ENCODE assay signal across 2 cellular contexts in the genomic region with DNA sequence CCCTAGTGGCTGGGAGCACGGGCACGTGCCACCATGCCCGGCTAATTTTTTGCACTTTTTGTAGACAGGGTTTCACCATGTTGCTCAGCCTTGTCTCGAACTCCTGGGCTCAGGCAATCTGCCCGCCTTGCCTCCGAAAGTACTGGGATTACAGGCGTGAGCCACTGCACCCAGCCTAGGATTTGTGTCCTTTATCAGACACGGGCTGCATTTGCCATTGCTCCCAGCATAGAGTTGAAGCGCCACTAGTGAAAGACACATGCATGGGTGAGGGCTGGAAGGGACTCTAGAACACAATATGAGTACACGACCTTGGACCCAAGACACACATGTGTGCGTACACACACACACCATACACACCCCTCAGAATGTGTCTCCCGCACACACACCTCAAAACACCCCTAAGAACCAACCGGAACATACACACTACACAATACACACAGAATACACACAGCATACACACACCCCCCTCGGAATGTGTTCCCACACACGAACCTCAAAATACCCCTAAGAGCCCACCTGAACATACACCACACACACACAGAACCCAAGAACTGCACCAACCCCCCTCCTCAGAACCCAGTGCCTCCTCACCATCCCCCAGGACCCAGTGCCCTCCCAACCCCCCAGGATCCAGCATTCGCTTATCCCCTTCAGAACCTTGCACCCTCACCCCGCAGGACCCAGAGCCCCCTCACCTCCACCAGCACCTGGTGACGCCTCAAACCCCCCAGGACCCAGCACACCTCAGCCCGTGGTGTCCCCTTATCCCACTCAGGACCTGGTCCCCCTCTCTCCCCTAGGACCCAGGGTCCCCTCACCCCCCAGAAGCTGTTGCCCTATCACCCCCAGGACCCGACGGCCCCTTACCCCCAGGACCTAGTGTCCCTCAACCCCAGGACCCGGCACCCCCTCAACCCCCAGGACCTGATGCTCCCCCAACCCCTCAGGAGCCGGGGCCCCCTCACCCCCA.
TF ChIP-seq lines count a peak whose summit lies in the region.

No MANE protein-coding gene starts in this region.

TF ChIP-seq in SK-N-SH, 30 proteins besides CTCF, POLR2A, EP300 and RAD21 (continued from another document):
- no peak for TF ChIP-seq SMC3 (IDR thresholded peaks at IDR 0.05; ENCODE audit: low read depth, low read length)
- TF ChIP-seq, protein P1, sequence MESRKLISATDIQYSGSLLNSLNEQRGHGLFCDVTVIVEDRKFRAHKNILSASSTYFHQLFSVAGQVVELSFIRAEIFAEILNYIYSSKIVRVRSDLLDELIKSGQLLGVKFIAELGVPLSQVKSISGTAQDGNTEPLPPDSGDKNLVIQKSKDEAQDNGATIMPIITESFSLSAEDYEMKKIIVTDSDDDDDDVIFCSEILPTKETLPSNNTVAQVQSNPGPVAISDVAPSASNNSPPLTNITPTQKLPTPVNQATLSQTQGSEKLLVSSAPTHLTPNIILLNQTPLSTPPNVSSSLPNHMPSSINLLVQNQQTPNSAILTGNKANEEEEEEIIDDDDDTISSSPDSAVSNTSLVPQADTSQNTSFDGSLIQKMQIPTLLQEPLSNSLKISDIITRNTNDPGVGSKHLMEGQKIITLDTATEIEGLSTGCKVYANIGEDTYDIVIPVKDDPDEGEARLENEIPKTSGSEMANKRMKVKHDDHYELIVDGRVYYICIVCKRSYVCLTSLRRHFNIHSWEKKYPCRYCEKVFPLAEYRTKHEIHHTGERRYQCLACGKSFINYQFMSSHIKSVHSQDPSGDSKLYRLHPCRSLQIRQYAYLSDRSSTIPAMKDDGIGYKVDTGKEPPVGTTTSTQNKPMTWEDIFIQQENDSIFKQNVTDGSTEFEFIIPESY (IDR thresholded peaks at IDR 0.05; ENCODE audit: borderline replicate concordance, low read depth): no peak
- no peak for TF ChIP-seq NFIC (IDR thresholded peaks at IDR 0.05; ENCODE audit: borderline replicate concordance)
- TF ChIP-seq MXI1 (IDR thresholded peaks at IDR 0.05; ENCODE audit: low read depth, low read length): no peak
- TF ChIP-seq RFX5 (IDR thresholded peaks at IDR 0.05; ENCODE audit: low read length): no peak
- TF ChIP-seq YY1 (IDR thresholded peaks at IDR 0.05; ENCODE audit: low read depth): no peak
- no peak for TF ChIP-seq FOXJ3 (CRISPR knock-in tag; IDR thresholded peaks at IDR 0.05)
- TF ChIP-seq GABPA (IDR thresholded peaks at IDR 0.05; ENCODE audit: low read depth): no peak
- no peak for TF ChIP-seq PBX3 (IDR thresholded peaks at IDR 0.05)
- no peak for TF ChIP-seq FOXM1 (IDR thresholded peaks at IDR 0.05; ENCODE audit: low read depth)
- no peak for TF ChIP-seq GATA2 (CRISPR knock-in tag; IDR thresholded peaks at IDR 0.05)
- TF ChIP-seq TAF1 (IDR thresholded peaks at IDR 0.05; ENCODE audit: borderline replicate concordance, low read depth, low read length): no peak

TF ChIP-seq in SK-N-SH treated with all-trans-retinoic acid at 6 μM for 48 hours, 23 proteins besides CTCF, POLR2A, EP300 and RAD21 (continued from another document):
- TF ChIP-seq, protein P2, sequence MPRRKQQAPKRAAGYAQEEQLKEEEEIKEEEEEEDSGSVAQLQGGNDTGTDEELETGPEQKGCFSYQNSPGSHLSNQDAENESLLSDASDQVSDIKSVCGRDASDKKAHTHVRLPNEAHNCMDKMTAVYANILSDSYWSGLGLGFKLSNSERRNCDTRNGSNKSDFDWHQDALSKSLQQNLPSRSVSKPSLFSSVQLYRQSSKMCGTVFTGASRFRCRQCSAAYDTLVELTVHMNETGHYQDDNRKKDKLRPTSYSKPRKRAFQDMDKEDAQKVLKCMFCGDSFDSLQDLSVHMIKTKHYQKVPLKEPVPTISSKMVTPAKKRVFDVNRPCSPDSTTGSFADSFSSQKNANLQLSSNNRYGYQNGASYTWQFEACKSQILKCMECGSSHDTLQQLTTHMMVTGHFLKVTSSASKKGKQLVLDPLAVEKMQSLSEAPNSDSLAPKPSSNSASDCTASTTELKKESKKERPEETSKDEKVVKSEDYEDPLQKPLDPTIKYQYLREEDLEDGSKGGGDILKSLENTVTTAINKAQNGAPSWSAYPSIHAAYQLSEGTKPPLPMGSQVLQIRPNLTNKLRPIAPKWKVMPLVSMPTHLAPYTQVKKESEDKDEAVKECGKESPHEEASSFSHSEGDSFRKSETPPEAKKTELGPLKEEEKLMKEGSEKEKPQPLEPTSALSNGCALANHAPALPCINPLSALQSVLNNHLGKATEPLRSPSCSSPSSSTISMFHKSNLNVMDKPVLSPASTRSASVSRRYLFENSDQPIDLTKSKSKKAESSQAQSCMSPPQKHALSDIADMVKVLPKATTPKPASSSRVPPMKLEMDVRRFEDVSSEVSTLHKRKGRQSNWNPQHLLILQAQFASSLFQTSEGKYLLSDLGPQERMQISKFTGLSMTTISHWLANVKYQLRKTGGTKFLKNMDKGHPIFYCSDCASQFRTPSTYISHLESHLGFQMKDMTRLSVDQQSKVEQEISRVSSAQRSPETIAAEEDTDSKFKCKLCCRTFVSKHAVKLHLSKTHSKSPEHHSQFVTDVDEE (CRISPR knock-in tag; IDR thresholded peaks at IDR 0.05): no peak
- no peak for TF ChIP-seq PATZ1 (CRISPR knock-in tag; IDR thresholded peaks at IDR 0.05; ENCODE audit: borderline replicate concordance)
- no peak for TF ChIP-seq PPARA (CRISPR knock-in tag; IDR thresholded peaks at IDR 0.05; ENCODE audit: borderline replicate concordance)
- no peak for TF ChIP-seq ISL1 (CRISPR knock-in tag; IDR thresholded peaks at IDR 0.05)
- no peak for TF ChIP-seq TCF4 (CRISPR knock-in tag; IDR thresholded peaks at IDR 0.05; ENCODE audit: borderline replicate concordance)
- TF ChIP-seq ZNF70 (CRISPR knock-in tag; IDR thresholded peaks at IDR 0.05): no peak
- TF ChIP-seq ARNTL (CRISPR knock-in tag; IDR thresholded peaks at IDR 0.05; ENCODE audit: borderline replicate concordance, low read depth): no peak
- TF ChIP-seq, protein P3, sequence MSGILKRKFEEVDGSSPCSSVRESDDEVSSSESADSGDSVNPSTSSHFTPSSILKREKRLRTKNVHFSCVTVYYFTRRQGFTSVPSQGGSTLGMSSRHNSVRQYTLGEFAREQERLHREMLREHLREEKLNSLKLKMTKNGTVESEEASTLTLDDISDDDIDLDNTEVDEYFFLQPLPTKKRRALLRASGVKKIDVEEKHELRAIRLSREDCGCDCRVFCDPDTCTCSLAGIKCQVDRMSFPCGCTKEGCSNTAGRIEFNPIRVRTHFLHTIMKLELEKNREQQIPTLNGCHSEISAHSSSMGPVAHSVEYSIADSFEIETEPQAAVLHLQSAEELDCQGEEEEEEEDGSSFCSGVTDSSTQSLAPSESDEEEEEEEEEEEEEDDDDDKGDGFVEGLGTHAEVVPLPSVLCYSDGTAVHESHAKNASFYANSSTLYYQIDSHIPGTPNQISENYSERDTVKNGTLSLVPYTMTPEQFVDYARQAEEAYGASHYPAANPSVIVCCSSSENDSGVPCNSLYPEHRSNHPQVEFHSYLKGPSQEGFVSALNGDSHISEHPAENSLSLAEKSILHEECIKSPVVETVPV (CRISPR knock-in tag; IDR thresholded peaks at IDR 0.05): no peak
- TF ChIP-seq BACH2 (CRISPR knock-in tag; IDR thresholded peaks at IDR 0.05; ENCODE audit: borderline replicate concordance): no peak
- TF ChIP-seq CSDC2 (CRISPR knock-in tag; IDR thresholded peaks at IDR 0.05): no peak
- no peak for TF ChIP-seq ZNF565 (CRISPR knock-in tag; conservative IDR thresholded peaks at IDR 0.05; ENCODE audit: low read depth)
- TF ChIP-seq ESRRG (CRISPR knock-in tag; IDR thresholded peaks at IDR 0.05): no peak
- TF ChIP-seq TOX (CRISPR knock-in tag; IDR thresholded peaks at IDR 0.05; ENCODE audit: borderline replicate concordance): no peak
TF ChIP-seq in SK-N-SH treated with all-trans-retinoic acid at 6 μM for 48 hours: peak in this region for 0.
